ENCODE assay signal across 8 cellular contexts in the genomic region with DNA sequence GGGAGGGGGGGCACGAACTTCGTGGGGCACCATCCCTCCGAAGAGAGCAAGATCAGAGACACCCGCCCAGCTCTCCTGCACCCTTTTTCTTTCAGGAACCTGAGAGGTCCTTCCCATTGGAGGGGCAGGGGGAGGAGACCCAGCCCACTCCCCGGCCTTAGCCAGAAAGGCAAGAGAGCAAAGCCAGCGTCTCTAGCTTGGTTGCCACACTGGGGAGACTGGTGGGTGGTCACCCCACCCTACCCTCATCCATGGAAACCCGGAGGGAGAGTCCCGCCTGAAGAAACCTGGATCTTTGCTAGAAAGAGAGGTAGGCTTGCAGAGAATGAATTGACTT. TPM values are rescaled to one million over a fixed set of nuclear protein-coding genes. Genes with fewer than 3 reads are reported as not detected.
DNase-seq lines count a peak whose midpoint lies in the region; ATAC-seq lines count a peak whose summit lies in the region.

No MANE protein-coding gene starts in this region.

- peak; percentile 53 for DNase-seq in D341Med (ENCODE audit: low spot score)
- DNase-seq in NCI-H748 (lab: John Stamatoyannopoulos, UW; ENCODE audit: unreplicated experiment), result peak; percentile 77
- DNase-seq in effector memory CD8-positive, alpha-beta T cell, result no peak
- no peak for DNase-seq in natural killer cell treated with Interleukin-12 subunit alpha and Interleukin-12 subunit beta and Interleukin-15 and Interleukin-18, amount 100 ng/mL, for 72 hours (ENCODE audit: low spot score)
- no peak for DNase-seq in OCI-M1 (lab: John Stamatoyannopoulos, UW)
- DNase-seq in HCEC 1CT, result no peak
- no peak for DNase-seq in COLO668 (lab: John Stamatoyannopoulos, UW; ENCODE audit: unreplicated experiment)

- H3K27me3 Mint-ChIP-seq in effector memory CD8-positive, alpha-beta T cell, result no peaks in the 10 kb centered on the region
- H3K27me3 Mint-ChIP-seq in natural killer cell treated with Interleukin-12 subunit alpha and Interleukin-12 subunit beta and Interleukin-15 and Interleukin-18, amount 100 ng/mL, for 72 hours, result no peaks in the 10 kb centered on the region

- H3K4me1 Mint-ChIP-seq in effector memory CD8-positive, alpha-beta T cell (ENCODE audit: low read depth in 2 of 2), result peaks cover 52 to 55% of the 10 kb centered on the region in 2 donors
- peaks cover 70 to 73% of the 10 kb centered on the region in 2 donors for H3K4me1 Mint-ChIP-seq in natural killer cell treated with Interleukin-12 subunit alpha and Interleukin-12 subunit beta and Interleukin-15 and Interleukin-18, amount 100 ng/mL, for 72 hours (ENCODE audit: low read depth in 2 of 2)

- H3K4me3 Mint-ChIP-seq in effector memory CD8-positive, alpha-beta T cell, result peak overlapping the region; percentile 98 to 99
- peak overlapping the region; percentile 98 for H3K4me3 Mint-ChIP-seq in natural killer cell treated with Interleukin-12 subunit alpha and Interleukin-12 subunit beta and Interleukin-15 and Interleukin-18, amount 100 ng/mL, for 72 hours

- no peaks in the 10 kb centered on the region for H3K9me3 Mint-ChIP-seq in effector memory CD8-positive, alpha-beta T cell
- no peaks in the 10 kb centered on the region for H3K9me3 Mint-ChIP-seq in natural killer cell treated with Interleukin-12 subunit alpha and Interleukin-12 subunit beta and Interleukin-15 and Interleukin-18, amount 100 ng/mL, for 72 hours

- H3K36me3 Mint-ChIP-seq in effector memory CD8-positive, alpha-beta T cell (ENCODE audit: insufficient read depth), result peaks cover 52% of the 10 kb centered on the region
- H3K36me3 Mint-ChIP-seq in natural killer cell treated with Interleukin-12 subunit alpha and Interleukin-12 subunit beta and Interleukin-15 and Interleukin-18, amount 100 ng/mL, for 72 hours, result peaks cover 10% of the 10 kb centered on the region

- H3K27ac Mint-ChIP-seq in effector memory CD8-positive, alpha-beta T cell, result peak overlapping the region; percentile 98
- peak overlapping the region; percentile 93 to 99 for H3K27ac Mint-ChIP-seq in natural killer cell treated with Interleukin-12 subunit alpha and Interleukin-12 subunit beta and Interleukin-15 and Interleukin-18, amount 100 ng/mL, for 72 hours

- ATAC-seq in effector memory CD8-positive, alpha-beta T cell (replicated peaks), result no peak
- peak in 1 of 2 donors; percentile 0 for ATAC-seq in natural killer cell treated with Interleukin-12 subunit alpha and Interleukin-12 subunit beta and Interleukin-15 and Interleukin-18, amount 100 ng/mL, for 72 hours
- ATAC-seq in GM19023 (IDR thresholded peaks at IDR 0.05; ENCODE audit: unreplicated experiment), result no peak

RNA-seq across cellular contexts. Expression of a gene that starts 0.2 kb away (rescaled TPM):
- 100 to 1,000 TPM; 158 to 191 TPM for total RNA-seq in natural killer cell treated with Interleukin-12 subunit alpha and Interleukin-12 subunit beta and Interleukin-15 and Interleukin-18, amount 100 ng/mL, for 72 hours

Comparison
In these comparisons a context has a peak if more than half of its experiments do, and no peak if none do; other contexts are left out.
1. DNase-seq: peak in D341Med (single experiment) and NCI-H748 (single experiment); none in effector memory CD8-positive, alpha-beta T cell (0 of 3), natural killer cell treated with Interleukin-12 subunit alpha and Interleukin-12 subunit beta and Interleukin-15 and Interleukin-18, amount 100 ng/mL, for 72 hours (single experiment), OCI-M1 (single experiment), HCEC 1CT (single experiment) and COLO668 (single experiment).